In genomic region chr7:5388273-5388866, GRCh38 we compare ENCODE assay signal across 20 cellular contexts.
"Had no signal": no experiment of that assay in that cellular context is flagged by ENCODE, and none has a peak within 500 bp of the region (broad histone marks: within the 10 kb centered on the region; RNA-seq: fewer than 3 reads in every experiment).

No MANE protein-coding gene starts in this region.

- H3K4me1 ChIP-seq: foreskin keratinocyte had no signal

- H3K9me3 ChIP-seq: mucosa of descending colon had no signal

- H3K9me3 Mint-ChIP-seq: activated naive CD4-positive, alpha-beta T cell treated with anti-CD3 and anti-CD28 coated beads, Interleukin-2, amount 50 U/mL, for 72 hours; stimulated activated naive B cell treated with anti-CD40 and anti-IgM and Interleukin-4, amounts not matched to agents 10 μg/mL and 1 μg/mL and 100 μg/mL, for 72 hours; T-cell; T-helper 2 cell treated with Interferon-gamma antibody and Interleukin-4, amounts not matched to agents 5 μg/mL and 100 μg/mL, for 36 hours had no signal

- H3K27me3 Mint-ChIP-seq: brain; stimulated activated naive B cell treated with anti-CD40 and anti-IgM and Interleukin-4, amounts not matched to agents 10 μg/mL and 1 μg/mL and 100 μg/mL, for 72 hours; T-cell had no signal

- H3K27ac Mint-ChIP-seq: activated naive CD4-positive, alpha-beta T cell treated with anti-CD3 and anti-CD28 coated beads, Interleukin-2, amount 50 U/mL, for 72 hours; brain; stimulated activated naive B cell treated with anti-CD40 and anti-IgM and Interleukin-4, amounts not matched to agents 10 μg/mL and 1 μg/mL and 100 μg/mL, for 72 hours; T-cell; T-helper 2 cell treated with Interferon-gamma antibody and Interleukin-4, amounts not matched to agents 5 μg/mL and 100 μg/mL, for 36 hours had no signal

- H3K4me3 ChIP-seq: mucosa of descending colon, smooth muscle cell had no signal

- H3K4me2 ChIP-seq: smooth muscle cell had no signal

- H3K27me3 ChIP-seq: foreskin keratinocyte had no signal

- ATAC-seq: activated naive CD4-positive, alpha-beta T cell treated with anti-CD3 and anti-CD28 coated beads, Interleukin-2, amount 50 U/mL, for 72 hours; foreskin keratinocyte; left cardiac atrium; mucosa of descending colon; sciatic nerve; stimulated activated naive B cell treated with anti-CD40 and anti-IgM and Interleukin-4, amounts not matched to agents 10 μg/mL and 1 μg/mL and 100 μg/mL, for 72 hours; T-cell had no signal

- H3K27ac ChIP-seq: foreskin keratinocyte, WERI-Rb-1 had no signal

- H3K4me3 Mint-ChIP-seq: brain; stimulated activated naive B cell treated with anti-CD40 and anti-IgM and Interleukin-4, amounts not matched to agents 10 μg/mL and 1 μg/mL and 100 μg/mL, for 72 hours; T-cell; T-helper 2 cell treated with Interferon-gamma antibody and Interleukin-4, amounts not matched to agents 5 μg/mL and 100 μg/mL, for 36 hours had no signal

- DNase-seq: activated gamma-delta T cell treated with Interleukin-2 at 50 U/mL for 16 hours; activated T-cell treated with anti-CD3 and anti-CD28 coated beads, Interleukin-2, amount 50 U/mL, for 1 hour; aorta; erythroblast; foreskin keratinocyte; hypothalamus; islet precursor cell; left cardiac atrium; occipital lobe; posterior cingulate gyrus; stimulated activated CD4-positive, alpha-beta T cell treated with anti-CD3 and anti-CD28 coated beads, Interleukin-15, amount 100 ng/mL, for 24 hours; stimulated activated naive B cell treated with anti-CD40 and anti-IgM and Interleukin-4, amounts not matched to agents 10 μg/mL and 1 μg/mL and 100 μg/mL, for 72 hours; T-cell; WERI-Rb-1 had no signal
